1 cellular context compared by ENCODE assay signal in the genomic region with DNA sequence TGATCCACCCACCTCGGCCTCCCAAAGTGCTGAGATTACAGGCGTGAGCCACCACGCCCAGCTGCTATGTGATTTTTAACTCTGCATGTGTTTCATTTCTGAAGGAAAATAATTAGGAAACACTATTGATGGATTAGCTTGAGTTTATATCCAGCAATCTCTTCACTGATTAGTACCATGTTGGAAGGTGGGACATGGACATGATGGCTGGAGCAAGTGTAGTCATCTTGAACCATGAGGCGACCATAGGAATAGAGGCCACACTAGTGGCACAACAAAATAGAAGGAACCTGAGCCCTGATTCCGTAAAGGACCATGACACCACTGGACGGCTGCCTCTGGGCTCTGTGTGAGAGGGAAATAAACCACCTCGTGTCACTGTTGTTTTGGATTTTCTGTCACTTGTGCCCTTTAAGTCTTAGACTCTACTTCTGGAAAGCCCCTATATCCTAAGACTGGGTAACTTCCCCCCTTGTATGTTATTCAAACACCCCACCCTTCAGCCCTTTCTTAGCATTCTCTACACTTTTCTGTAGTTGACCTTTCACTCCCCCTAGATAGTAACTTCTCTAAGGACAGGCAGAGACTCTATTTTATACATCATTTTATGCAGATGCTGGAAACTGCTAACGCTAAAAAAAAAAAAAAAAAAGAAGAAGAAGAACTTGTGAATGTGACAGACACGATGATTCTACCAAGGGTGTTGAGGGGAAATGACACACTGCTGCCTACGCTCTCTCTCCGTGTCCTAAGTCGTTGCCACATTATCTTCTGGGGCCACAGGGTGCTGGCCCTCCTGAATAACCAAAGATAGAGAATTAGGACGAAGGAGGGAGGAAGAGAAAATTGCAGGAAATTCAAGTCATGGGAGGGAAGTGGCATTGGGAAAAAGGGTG.
A peak's percentile ranks its signal among the peaks of the same experiment; 100 is the strongest.
TF ChIP-seq lines count a peak whose summit lies in the region.

No MANE protein-coding gene starts in this region.

TF ChIP-seq in K562, 482 proteins besides CTCF, POLR2A, EP300 and RAD21 (continued from another document and continues in another):
- TF ChIP-seq, protein P1, sequence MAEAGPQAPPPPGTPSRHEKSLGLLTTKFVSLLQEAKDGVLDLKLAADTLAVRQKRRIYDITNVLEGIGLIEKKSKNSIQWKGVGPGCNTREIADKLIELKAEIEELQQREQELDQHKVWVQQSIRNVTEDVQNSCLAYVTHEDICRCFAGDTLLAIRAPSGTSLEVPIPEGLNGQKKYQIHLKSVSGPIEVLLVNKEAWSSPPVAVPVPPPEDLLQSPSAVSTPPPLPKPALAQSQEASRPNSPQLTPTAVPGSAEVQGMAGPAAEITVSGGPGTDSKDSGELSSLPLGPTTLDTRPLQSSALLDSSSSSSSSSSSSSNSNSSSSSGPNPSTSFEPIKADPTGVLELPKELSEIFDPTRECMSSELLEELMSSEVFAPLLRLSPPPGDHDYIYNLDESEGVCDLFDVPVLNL (CRISPR knock-in tag; IDR thresholded peaks at IDR 0.05; ENCODE audit: low read depth): no peak
- no peak for TF ChIP-seq TRIM28 (IDR thresholded peaks at IDR 0.05)
- TF ChIP-seq TCFL5 (CRISPR knock-in tag; conservative IDR thresholded peaks at IDR 0.05): no peak
- TF ChIP-seq XRCC5 (IDR thresholded peaks at IDR 0.05; ENCODE audit: low read depth, low read length): no peak; the same call in 1 of the 2 replicates
- no peak for TF ChIP-seq NCOA6 (IDR thresholded peaks at IDR 0.05)
- no peak for TF ChIP-seq HCFC1 (IDR thresholded peaks at IDR 0.05; ENCODE audit: low read depth, low read length)
- no peak for TF ChIP-seq ZNF232 (CRISPR knock-in tag; IDR thresholded peaks at IDR 0.05)
- no peak for TF ChIP-seq BCL6 (CRISPR knock-in tag; IDR thresholded peaks at IDR 0.05)
- TF ChIP-seq, protein P2, sequence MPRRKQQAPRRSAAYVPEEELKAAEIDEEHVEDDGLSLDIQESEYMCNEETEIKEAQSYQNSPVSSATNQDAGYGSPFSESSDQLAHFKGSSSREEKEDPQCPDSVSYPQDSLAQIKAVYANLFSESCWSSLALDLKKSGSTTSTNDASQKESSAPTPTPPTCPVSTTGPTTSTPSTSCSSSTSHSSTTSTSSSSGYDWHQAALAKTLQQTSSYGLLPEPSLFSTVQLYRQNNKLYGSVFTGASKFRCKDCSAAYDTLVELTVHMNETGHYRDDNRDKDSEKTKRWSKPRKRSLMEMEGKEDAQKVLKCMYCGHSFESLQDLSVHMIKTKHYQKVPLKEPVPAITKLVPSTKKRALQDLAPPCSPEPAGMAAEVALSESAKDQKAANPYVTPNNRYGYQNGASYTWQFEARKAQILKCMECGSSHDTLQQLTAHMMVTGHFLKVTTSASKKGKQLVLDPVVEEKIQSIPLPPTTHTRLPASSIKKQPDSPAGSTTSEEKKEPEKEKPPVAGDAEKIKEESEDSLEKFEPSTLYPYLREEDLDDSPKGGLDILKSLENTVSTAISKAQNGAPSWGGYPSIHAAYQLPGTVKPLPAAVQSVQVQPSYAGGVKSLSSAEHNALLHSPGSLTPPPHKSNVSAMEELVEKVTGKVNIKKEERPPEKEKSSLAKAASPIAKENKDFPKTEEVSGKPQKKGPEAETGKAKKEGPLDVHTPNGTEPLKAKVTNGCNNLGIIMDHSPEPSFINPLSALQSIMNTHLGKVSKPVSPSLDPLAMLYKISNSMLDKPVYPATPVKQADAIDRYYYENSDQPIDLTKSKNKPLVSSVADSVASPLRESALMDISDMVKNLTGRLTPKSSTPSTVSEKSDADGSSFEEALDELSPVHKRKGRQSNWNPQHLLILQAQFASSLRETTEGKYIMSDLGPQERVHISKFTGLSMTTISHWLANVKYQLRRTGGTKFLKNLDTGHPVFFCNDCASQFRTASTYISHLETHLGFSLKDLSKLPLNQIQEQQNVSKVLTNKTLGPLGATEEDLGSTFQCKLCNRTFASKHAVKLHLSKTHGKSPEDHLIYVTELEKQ (CRISPR knock-in tag; IDR thresholded peaks at IDR 0.05): no peak
- no peak for TF ChIP-seq PTBP1 (IDR thresholded peaks at IDR 0.05; ENCODE audit: low read depth, low read length)
- TF ChIP-seq, protein P3, sequence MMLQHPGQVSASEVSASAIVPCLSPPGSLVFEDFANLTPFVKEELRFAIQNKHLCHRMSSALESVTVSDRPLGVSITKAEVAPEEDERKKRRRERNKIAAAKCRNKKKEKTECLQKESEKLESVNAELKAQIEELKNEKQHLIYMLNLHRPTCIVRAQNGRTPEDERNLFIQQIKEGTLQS (IDR thresholded peaks at IDR 0.05): no peak
- TF ChIP-seq, protein P3 (CRISPR knock-in tag; conservative IDR thresholded peaks at IDR 0.05): no peak
- TF ChIP-seq E2F3 (CRISPR knock-in tag; IDR thresholded peaks at IDR 0.05): no peak
- no peak for TF ChIP-seq ZNF699 (CRISPR knock-in tag; IDR thresholded peaks at IDR 0.05; ENCODE audit: insufficient replicate concordance)
- TF ChIP-seq CBX1 (IDR thresholded peaks at IDR 0.05; ENCODE audit: low read depth): no peak
- no peak for TF ChIP-seq STAG1 (CRISPR knock-in tag; IDR thresholded peaks at IDR 0.05; ENCODE audit: borderline replicate concordance)
- no peak for TF ChIP-seq PBX2 (CRISPR knock-in tag; IDR thresholded peaks at IDR 0.05; ENCODE audit: low read depth)
- no peak for TF ChIP-seq PBX2 (tag; conservative IDR thresholded peaks at IDR 0.05; ENCODE audit: low read depth)
- TF ChIP-seq NR2F6 (CRISPR knock-in tag; IDR thresholded peaks at IDR 0.05): no peak
- no peak for TF ChIP-seq NELFE (IDR thresholded peaks at IDR 0.05; ENCODE audit: insufficient read depth, insufficient read length)
- TF ChIP-seq, protein P4, sequence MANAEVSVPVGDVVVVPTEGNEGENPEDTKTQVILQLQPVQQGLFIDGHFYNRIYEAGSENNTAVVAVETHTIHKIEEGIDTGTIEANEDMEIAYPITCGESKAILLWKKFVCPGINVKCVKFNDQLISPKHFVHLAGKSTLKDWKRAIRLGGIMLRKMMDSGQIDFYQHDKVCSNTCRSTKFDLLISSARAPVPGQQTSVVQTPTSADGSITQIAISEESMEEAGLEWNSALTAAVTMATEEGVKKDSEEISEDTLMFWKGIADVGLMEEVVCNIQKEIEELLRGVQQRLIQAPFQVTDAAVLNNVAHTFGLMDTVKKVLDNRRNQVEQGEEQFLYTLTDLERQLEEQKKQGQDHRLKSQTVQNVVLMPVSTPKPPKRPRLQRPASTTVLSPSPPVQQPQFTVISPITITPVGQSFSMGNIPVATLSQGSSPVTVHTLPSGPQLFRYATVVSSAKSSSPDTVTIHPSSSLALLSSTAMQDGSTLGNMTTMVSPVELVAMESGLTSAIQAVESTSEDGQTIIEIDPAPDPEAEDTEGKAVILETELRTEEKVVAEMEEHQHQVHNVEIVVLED (CRISPR knock-in tag; IDR thresholded peaks at IDR 0.05): no peak
- no peak for TF ChIP-seq THRAP3 (IDR thresholded peaks at IDR 0.05; ENCODE audit: borderline replicate concordance)
- no peak for TF ChIP-seq NFRKB (IDR thresholded peaks at IDR 0.05; ENCODE audit: low read depth)
- no peak for TF ChIP-seq YY1 (IDR thresholded peaks at IDR 0.05; ENCODE audit: borderline replicate concordance in 1 of 3, control insufficient read depth in 1 of 3, extremely low read depth in 1 of 3, insufficient read depth in 3 of 3, insufficient read length in 1 of 3, insufficient replicate concordance in 2 of 3, low read depth in 1 of 3, low read length in 2 of 3)
- TF ChIP-seq PTTG1 (tag; IDR thresholded peaks at IDR 0.05; ENCODE audit: low read depth): no peak
- TF ChIP-seq, protein P5, sequence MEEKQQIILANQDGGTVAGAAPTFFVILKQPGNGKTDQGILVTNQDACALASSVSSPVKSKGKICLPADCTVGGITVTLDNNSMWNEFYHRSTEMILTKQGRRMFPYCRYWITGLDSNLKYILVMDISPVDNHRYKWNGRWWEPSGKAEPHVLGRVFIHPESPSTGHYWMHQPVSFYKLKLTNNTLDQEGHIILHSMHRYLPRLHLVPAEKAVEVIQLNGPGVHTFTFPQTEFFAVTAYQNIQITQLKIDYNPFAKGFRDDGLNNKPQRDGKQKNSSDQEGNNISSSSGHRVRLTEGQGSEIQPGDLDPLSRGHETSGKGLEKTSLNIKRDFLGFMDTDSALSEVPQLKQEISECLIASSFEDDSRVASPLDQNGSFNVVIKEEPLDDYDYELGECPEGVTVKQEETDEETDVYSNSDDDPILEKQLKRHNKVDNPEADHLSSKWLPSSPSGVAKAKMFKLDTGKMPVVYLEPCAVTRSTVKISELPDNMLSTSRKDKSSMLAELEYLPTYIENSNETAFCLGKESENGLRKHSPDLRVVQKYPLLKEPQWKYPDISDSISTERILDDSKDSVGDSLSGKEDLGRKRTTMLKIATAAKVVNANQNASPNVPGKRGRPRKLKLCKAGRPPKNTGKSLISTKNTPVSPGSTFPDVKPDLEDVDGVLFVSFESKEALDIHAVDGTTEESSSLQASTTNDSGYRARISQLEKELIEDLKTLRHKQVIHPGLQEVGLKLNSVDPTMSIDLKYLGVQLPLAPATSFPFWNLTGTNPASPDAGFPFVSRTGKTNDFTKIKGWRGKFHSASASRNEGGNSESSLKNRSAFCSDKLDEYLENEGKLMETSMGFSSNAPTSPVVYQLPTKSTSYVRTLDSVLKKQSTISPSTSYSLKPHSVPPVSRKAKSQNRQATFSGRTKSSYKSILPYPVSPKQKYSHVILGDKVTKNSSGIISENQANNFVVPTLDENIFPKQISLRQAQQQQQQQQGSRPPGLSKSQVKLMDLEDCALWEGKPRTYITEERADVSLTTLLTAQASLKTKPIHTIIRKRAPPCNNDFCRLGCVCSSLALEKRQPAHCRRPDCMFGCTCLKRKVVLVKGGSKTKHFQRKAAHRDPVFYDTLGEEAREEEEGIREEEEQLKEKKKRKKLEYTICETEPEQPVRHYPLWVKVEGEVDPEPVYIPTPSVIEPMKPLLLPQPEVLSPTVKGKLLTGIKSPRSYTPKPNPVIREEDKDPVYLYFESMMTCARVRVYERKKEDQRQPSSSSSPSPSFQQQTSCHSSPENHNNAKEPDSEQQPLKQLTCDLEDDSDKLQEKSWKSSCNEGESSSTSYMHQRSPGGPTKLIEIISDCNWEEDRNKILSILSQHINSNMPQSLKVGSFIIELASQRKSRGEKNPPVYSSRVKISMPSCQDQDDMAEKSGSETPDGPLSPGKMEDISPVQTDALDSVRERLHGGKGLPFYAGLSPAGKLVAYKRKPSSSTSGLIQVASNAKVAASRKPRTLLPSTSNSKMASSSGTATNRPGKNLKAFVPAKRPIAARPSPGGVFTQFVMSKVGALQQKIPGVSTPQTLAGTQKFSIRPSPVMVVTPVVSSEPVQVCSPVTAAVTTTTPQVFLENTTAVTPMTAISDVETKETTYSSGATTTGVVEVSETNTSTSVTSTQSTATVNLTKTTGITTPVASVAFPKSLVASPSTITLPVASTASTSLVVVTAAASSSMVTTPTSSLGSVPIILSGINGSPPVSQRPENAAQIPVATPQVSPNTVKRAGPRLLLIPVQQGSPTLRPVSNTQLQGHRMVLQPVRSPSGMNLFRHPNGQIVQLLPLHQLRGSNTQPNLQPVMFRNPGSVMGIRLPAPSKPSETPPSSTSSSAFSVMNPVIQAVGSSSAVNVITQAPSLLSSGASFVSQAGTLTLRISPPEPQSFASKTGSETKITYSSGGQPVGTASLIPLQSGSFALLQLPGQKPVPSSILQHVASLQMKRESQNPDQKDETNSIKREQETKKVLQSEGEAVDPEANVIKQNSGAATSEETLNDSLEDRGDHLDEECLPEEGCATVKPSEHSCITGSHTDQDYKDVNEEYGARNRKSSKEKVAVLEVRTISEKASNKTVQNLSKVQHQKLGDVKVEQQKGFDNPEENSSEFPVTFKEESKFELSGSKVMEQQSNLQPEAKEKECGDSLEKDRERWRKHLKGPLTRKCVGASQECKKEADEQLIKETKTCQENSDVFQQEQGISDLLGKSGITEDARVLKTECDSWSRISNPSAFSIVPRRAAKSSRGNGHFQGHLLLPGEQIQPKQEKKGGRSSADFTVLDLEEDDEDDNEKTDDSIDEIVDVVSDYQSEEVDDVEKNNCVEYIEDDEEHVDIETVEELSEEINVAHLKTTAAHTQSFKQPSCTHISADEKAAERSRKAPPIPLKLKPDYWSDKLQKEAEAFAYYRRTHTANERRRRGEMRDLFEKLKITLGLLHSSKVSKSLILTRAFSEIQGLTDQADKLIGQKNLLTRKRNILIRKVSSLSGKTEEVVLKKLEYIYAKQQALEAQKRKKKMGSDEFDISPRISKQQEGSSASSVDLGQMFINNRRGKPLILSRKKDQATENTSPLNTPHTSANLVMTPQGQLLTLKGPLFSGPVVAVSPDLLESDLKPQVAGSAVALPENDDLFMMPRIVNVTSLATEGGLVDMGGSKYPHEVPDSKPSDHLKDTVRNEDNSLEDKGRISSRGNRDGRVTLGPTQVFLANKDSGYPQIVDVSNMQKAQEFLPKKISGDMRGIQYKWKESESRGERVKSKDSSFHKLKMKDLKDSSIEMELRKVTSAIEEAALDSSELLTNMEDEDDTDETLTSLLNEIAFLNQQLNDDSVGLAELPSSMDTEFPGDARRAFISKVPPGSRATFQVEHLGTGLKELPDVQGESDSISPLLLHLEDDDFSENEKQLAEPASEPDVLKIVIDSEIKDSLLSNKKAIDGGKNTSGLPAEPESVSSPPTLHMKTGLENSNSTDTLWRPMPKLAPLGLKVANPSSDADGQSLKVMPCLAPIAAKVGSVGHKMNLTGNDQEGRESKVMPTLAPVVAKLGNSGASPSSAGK (IDR thresholded peaks at IDR 0.05): no peak
- peak; percentile 91 for TF ChIP-seq SMARCE1 (IDR thresholded peaks at IDR 0.05)
- TF ChIP-seq IRF9 (tag; IDR thresholded peaks at IDR 0.05): no peak
- TF ChIP-seq HSF4 (CRISPR knock-in tag; IDR thresholded peaks at IDR 0.05; ENCODE audit: borderline replicate concordance): no peak
- TF ChIP-seq BRD9 (IDR thresholded peaks at IDR 0.05; ENCODE audit: low read depth, partially characterized antibody): peak; percentile 13
- peak; percentile 79; the same call in 1 of the 2 replicates for TF ChIP-seq SMARCA5 (IDR thresholded peaks at IDR 0.05)
